ENCODE assay signal across 27 cellular contexts in the genomic region with DNA sequence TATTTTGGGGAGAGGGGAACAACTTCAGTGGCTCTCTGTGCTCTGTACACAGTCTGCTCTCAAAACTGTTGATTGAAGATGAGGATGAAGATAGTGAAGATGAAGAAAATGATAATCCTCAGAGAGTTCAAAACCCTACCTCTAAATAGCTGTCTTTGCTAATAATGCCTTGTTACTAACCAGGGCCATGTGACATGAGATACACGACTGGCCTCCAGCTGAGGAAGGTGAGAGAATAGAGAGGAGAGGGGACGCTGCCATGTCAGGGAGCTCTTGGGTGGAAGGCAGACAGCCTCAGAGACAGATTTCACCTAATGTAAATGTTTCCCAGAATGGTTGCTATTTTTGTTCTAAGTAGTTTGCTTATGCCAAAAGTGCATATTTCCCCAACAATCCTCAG.
DNase-seq lines count a peak whose midpoint lies in the region; TF ChIP-seq lines count a peak whose summit lies in the region.
"Had no signal": no experiment of that assay in that cellular context is flagged by ENCODE, and none has a peak within 500 bp of the region (broad histone marks: within the 10 kb centered on the region; RNA-seq: fewer than 3 reads in every experiment).

No MANE protein-coding gene starts in this region.

- H3K4me3 ChIP-seq in hepatocyte: no peak overlapping the region
- H3K4me3 ChIP-seq: esophagus muscularis mucosa, gastrocnemius medialis, prostate gland had no signal

- H3K79me1 ChIP-seq in H9 (ENCODE audit: insufficient read depth, low read depth, low read length, poor library complexity, severe bottlenecking): no peaks in the 10 kb centered on the region

- no peak overlapping the region for H3K4me2 ChIP-seq in hepatocyte
- H3K4me2 ChIP-seq in H9 (ENCODE audit: insufficient read depth, insufficient read length, low read length): no peak overlapping the region

- no peak overlapping the region for H3K27ac Mint-ChIP-seq in activated CD4-positive, alpha-beta memory T cell treated with anti-CD3 and anti-CD28 coated beads for 36 hours
- no peak overlapping the region for H3K27ac Mint-ChIP-seq in type B pancreatic cell
- H3K27ac Mint-ChIP-seq in H9: no peak overlapping the region; a peak in 1 of 7 replicates
- H3K27ac Mint-ChIP-seq: activated CD4-positive, alpha-beta memory T cell treated with anti-CD3 and anti-CD28 coated beads, Interleukin-2, amount 10 ng/mL, durations not matched to agents 7 days and 5 days; activated T-helper 17 cell treated with anti-CD3 and anti-CD28 coated beads, Interleukin-2, amount 50 U/mL, for 72 hours; CD14-positive monocyte; immature natural killer cell; memory B cell had no signal

- H3K79me2 ChIP-seq in hepatocyte (no peaks in the 10 kb centered on the region), H9 (ENCODE audit: insufficient read depth, low read length) (no peaks in the 10 kb centered on the region)

- H3K9ac ChIP-seq in H9 (ENCODE audit: extremely low read depth, insufficient read length, low read length): no peak overlapping the region

- no peak overlapping the region for H2BK15ac ChIP-seq in H9 (ENCODE audit: low read depth, low read length)

- peaks cover 5% of the 10 kb centered on the region for H3K4me1 ChIP-seq in hepatocyte (ENCODE audit: insufficient read depth)
- no peaks in the 10 kb centered on the region; the same call in 1 of the 2 replicates for H3K4me1 ChIP-seq in H9 (ENCODE audit: insufficient read depth, low read length)
- H3K4me1 ChIP-seq: gastrocnemius medialis, prostate gland had no signal

- H4K5ac ChIP-seq in H9 (ENCODE audit: insufficient read length, low read depth, low read length): no peak overlapping the region

- no peak overlapping the region for H2BK20ac ChIP-seq in H9 (ENCODE audit: low read depth, low read length, poor library complexity, severe bottlenecking)

- POLR2A ChIA-PET in activated CD4-positive, alpha-beta memory T cell treated with anti-CD3 and anti-CD28 coated beads for 36 hours (lab: Charles Lee): no interaction called here

- H3K18ac ChIP-seq in H9 (ENCODE audit: insufficient read length, low read depth, low read length): no peak overlapping the region

- no peaks in the 10 kb centered on the region for H3K9me2 ChIP-seq in hepatocyte (replicated peaks; ENCODE audit: insufficient read depth)

- WGBS in hepatocyte (ENCODE audit: low lambda C conversion rate, missing lambda C conversion rate): 36% methylated on average over 2 of the region's 2 CpGs
- no CpG with 5 or more reads among the region's 2 CpGs for WGBS in H9 (ENCODE audit: extremely low coverage, insufficient read length, low lambda C conversion rate)

- CTCF ChIA-PET in activated CD4-positive, alpha-beta memory T cell treated with anti-CD3 and anti-CD28 coated beads for 36 hours (lab: Charles Lee): interaction anchor here (0.7 to 3.2 kb wide), 3 partner anchors 31 to 308 kb away, joined by 3 to 15 read pairs (median 4); no protein-coding TSS in a partner anchor

- H3K9me3 Mint-ChIP-seq in activated CD4-positive, alpha-beta memory T cell treated with anti-CD3 and anti-CD28 coated beads for 36 hours: peaks cover 4% of the 10 kb centered on the region
- no peaks in the 10 kb centered on the region for H3K9me3 Mint-ChIP-seq in type B pancreatic cell
- H3K9me3 Mint-ChIP-seq in H9: peaks cover 0 to 4% of the 10 kb centered on the region in 2 experiments; a peak in 3 of 5 replicates
- H3K9me3 Mint-ChIP-seq: activated T-helper 17 cell treated with anti-CD3 and anti-CD28 coated beads, Interleukin-2, amount 50 U/mL, for 72 hours; memory B cell had no signal

- no peak overlapping the region for H3T11ph ChIP-seq in H9 (ENCODE audit: low read length)

- no peak overlapping the region for H4K8ac ChIP-seq in H9 (replicated peaks; ENCODE audit: insufficient read length, low read depth, low read length)

- H3K27me3 ChIP-seq in hepatocyte (no peaks in the 10 kb centered on the region), H9 (ENCODE audit: insufficient read depth, low read length) (no peaks in the 10 kb centered on the region)
- H3K27me3 ChIP-seq: esophagus muscularis mucosa, gastrocnemius medialis had no signal

- no peak overlapping the region for H3K56ac ChIP-seq in H9 (ENCODE audit: insufficient read length, low read depth, low read length)

- H2AFZ ChIP-seq in hepatocyte (no peak overlapping the region), H9 (ENCODE audit: low read length) (no peak overlapping the region)

- no peak overlapping the region for H2BK5ac ChIP-seq in H9 (ENCODE audit: insufficient read length, low read length)

- H3K27ac ChIP-seq in hepatocyte (peak overlapping the region; percentile 35), H9 (ENCODE audit: insufficient read length, low read depth, low read length) (no peak overlapping the region)
- H3K27ac ChIP-seq: esophagus muscularis mucosa, gastrocnemius medialis, neutrophil, prostate gland had no signal

- no peak overlapping the region for H3K4me3 Mint-ChIP-seq in activated CD4-positive, alpha-beta memory T cell treated with anti-CD3 and anti-CD28 coated beads for 36 hours
- H3K4me3 Mint-ChIP-seq in type B pancreatic cell: no peak overlapping the region
- no peak overlapping the region for H3K4me3 Mint-ChIP-seq in H9
- H3K4me3 Mint-ChIP-seq: activated CD4-positive, alpha-beta memory T cell treated with anti-CD3 and anti-CD28 coated beads, Interleukin-2, amount 10 ng/mL, durations not matched to agents 7 days and 5 days; activated T-helper 17 cell treated with anti-CD3 and anti-CD28 coated beads, Interleukin-2, amount 50 U/mL, for 72 hours; CD14-positive monocyte; immature natural killer cell; memory B cell had no signal

- TF ChIP-seq CTCF in hepatocyte (IDR thresholded peaks at IDR 0.05; ENCODE audit: poor library complexity) (no peak), type B pancreatic cell (conservative IDR thresholded peaks at IDR 0.05) (no peak), H9 (conservative IDR thresholded peaks at IDR 0.05) (no peak)

- no peak overlapping the region for H3K4ac ChIP-seq in H9 (ENCODE audit: low read depth, low read length)

- H4K91ac ChIP-seq in H9 (ENCODE audit: insufficient read length, low read depth, low read length): no peak overlapping the region

- H3K14ac ChIP-seq in H9 (ENCODE audit: insufficient read depth, low read length): no peak overlapping the region

- H3K4me1 Mint-ChIP-seq in activated CD4-positive, alpha-beta memory T cell treated with anti-CD3 and anti-CD28 coated beads for 36 hours (ENCODE audit: low read depth): no peaks in the 10 kb centered on the region
- H3K4me1 Mint-ChIP-seq in type B pancreatic cell (ENCODE audit: unreplicated experiment): peaks cover 39% of the 10 kb centered on the region
- peaks cover 7 to 28% of the 10 kb centered on the region in 2 experiments; a peak in 3 of 4 replicates for H3K4me1 Mint-ChIP-seq in H9
- H3K4me1 Mint-ChIP-seq: activated CD4-positive, alpha-beta memory T cell treated with anti-CD3 and anti-CD28 coated beads, Interleukin-2, amount 10 ng/mL, durations not matched to agents 7 days and 5 days; activated T-helper 17 cell treated with anti-CD3 and anti-CD28 coated beads, Interleukin-2, amount 50 U/mL, for 72 hours; CD14-positive monocyte; immature natural killer cell; memory B cell had no signal

- H3K23me2 ChIP-seq in H9 (ENCODE audit: insufficient read length, low read depth, low read length, poor library complexity, severe bottlenecking): no peaks in the 10 kb centered on the region

- intact Hi-C loops in activated CD4-positive, alpha-beta memory T cell treated with anti-CD3 and anti-CD28 coated beads for 36 hours (cut with micrococcal nuclease): no loop called here

- H3K36me3 Mint-ChIP-seq in activated CD4-positive, alpha-beta memory T cell treated with anti-CD3 and anti-CD28 coated beads for 36 hours: no peaks in the 10 kb centered on the region
- peaks cover 4% of the 10 kb centered on the region for H3K36me3 Mint-ChIP-seq in type B pancreatic cell
- H3K36me3 Mint-ChIP-seq in H9 (ENCODE audit: insufficient read depth in 1 of 3, low read depth in 3 of 3): peaks cover 0 to 4% (median 2%) of the 10 kb centered on the region in 3 experiments; a peak in 4 of 7 replicates
- H3K36me3 Mint-ChIP-seq: CD14-positive monocyte, immature natural killer cell, memory B cell had no signal

- H3K9me3 ChIP-seq in hepatocyte (ENCODE audit: low read depth) (no peaks in the 10 kb centered on the region), H9 (ENCODE audit: control insufficient read depth, low read depth, low read length) (no peaks in the 10 kb centered on the region)
- H3K9me3 ChIP-seq: esophagus muscularis mucosa, gastrocnemius medialis, prostate gland had no signal

- H3K23ac ChIP-seq in H9 (ENCODE audit: insufficient read length, low read depth, low read length): no peak overlapping the region

- H4K20me1 ChIP-seq in hepatocyte (ENCODE audit: insufficient read depth, poor library complexity, severe bottlenecking) (no peaks in the 10 kb centered on the region), H9 (ENCODE audit: control insufficient read depth, insufficient read depth, insufficient read length) (no peaks in the 10 kb centered on the region)

- H2BK120ac ChIP-seq in H9 (ENCODE audit: low read depth, low read length, poor library complexity, severe bottlenecking): no peak overlapping the region

- H3K27me3 Mint-ChIP-seq in activated CD4-positive, alpha-beta memory T cell treated with anti-CD3 and anti-CD28 coated beads for 36 hours: peaks cover 8% of the 10 kb centered on the region
- H3K27me3 Mint-ChIP-seq in type B pancreatic cell (peaks cover 3% of the 10 kb centered on the region), H9 (ENCODE audit: low read depth) (no peaks in the 10 kb centered on the region; the same call in 1 of the 2 replicates)

- H2AK5ac ChIP-seq in H9 (ENCODE audit: insufficient read length, low read length): no peak overlapping the region

- no peaks in the 10 kb centered on the region for H3K36me3 ChIP-seq in hepatocyte (replicated peaks; ENCODE audit: insufficient read depth, low read depth)
- H3K36me3 ChIP-seq: esophagus muscularis mucosa, gastrocnemius medialis, neutrophil, prostate gland had no signal

- DNase-seq in DMS79 (lab: John Stamatoyannopoulos, UW): peak; percentile 8
- peak; percentile 32 to 82 (median 36) for DNase-seq in NCI-H1417 (lab: John Stamatoyannopoulos, UW)
- DNase-seq in SK-N-DZ (ENCODE audit: low spot score): peak; percentile 86
- DNase-seq in hepatocyte (ENCODE audit: low spot score): no peak
- no peak for DNase-seq in activated CD4-positive, alpha-beta memory T cell treated with anti-CD3 and anti-CD28 coated beads for 36 hours
- DNase-seq in type B pancreatic cell (ENCODE audit: extremely low spot score, unreplicated experiment): no peak
- no peak for DNase-seq in H9
- DNase-seq: activated CD4-positive, alpha-beta memory T cell treated with anti-CD3 and anti-CD28 coated beads, Interleukin-2, amount 10 ng/mL, durations not matched to agents 7 days and 5 days; activated CD4-positive, CD25-positive, alpha-beta regulatory T cell treated with anti-CD3 and anti-CD28 coated beads, Interleukin-2, amount 50 U/mL, for 72 hours; activated naive CD4-positive, alpha-beta T cell treated with anti-CD3 and anti-CD28 coated beads, Interleukin-2, amount 50 U/mL, for 16 hours; aorta; Calu3; gastrocnemius medialis; hypothalamus; immature natural killer cell; Karpas-422; NCI-H2029 treated with DMSO at 0.1 percent for 48 hours; NCI-H526; stimulated activated CD4-positive, alpha-beta T cell treated with anti-CD3 and anti-CD28 coated beads, Interleukin-15, amount 100 ng/mL, for 24 hours; stimulated activated naive CD4-positive, alpha-beta T cell treated with Interleukin-2 at 50 U/mL for 16 hours; T-helper 2 cell had no signal

- no peak overlapping the region for H2BK12ac ChIP-seq in H9 (ENCODE audit: insufficient read length, low read depth, low read length)

Comparison
In these comparisons a context has a peak if more than half of its experiments do, and no peak if none do; other contexts are left out.
1. DNase-seq: peak in DMS79 (single experiment), NCI-H1417 (3 of 3) and SK-N-DZ (single experiment); none in hepatocyte (single experiment), activated CD4-positive, alpha-beta memory T cell treated with anti-CD3 and anti-CD28 coated beads for 36 hours (single experiment), type B pancreatic cell (single experiment) and H9 (single experiment).